8 cellular contexts compared by ENCODE assay signal in the genomic region with DNA sequence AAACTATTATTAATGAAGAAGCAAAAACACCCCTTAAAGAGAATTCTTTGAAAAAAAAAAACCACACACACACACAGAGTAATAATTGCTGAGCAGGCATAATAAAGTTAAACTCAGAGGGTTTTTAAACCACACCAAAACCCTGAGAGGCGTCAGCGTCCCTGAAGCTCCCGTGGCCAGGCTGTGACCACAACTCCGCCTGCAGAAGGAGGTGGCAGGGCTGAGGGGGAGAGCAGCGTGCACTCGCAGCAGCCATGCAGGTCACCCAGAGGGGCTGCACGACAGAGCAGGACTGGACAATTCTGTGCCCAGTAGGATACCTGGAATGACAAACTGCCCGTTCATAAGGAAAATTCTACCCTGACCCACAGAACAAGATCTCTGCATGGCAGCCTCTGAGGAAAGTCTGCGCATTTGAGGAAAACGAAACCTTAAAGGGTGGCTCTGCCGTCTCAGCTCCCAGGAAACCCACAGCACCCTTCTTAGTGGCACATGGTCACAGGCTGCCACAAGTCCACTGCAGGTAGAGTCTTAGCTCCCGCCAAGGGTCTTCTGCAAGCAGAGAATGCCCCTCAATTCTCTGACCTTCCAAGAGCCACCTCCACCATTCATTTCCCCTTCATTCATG.
DNase-seq lines count a peak whose midpoint lies in the region; ATAC-seq lines count a peak whose summit lies in the region.

No MANE protein-coding gene starts in this region.

- H3K4me3 ChIP-seq in endocrine pancreas (ENCODE audit: control insufficient read depth, insufficient read depth, low read length) (peak overlapping the region; percentile 19), rectal smooth muscle tissue (ENCODE audit: low read length) (peak overlapping the region; percentile 60)

- H3K9me3 ChIP-seq in endocrine pancreas (ENCODE audit: control insufficient read depth, low read length) = no peaks in the 10 kb centered on the region

- H3K27me3 ChIP-seq in endocrine pancreas (ENCODE audit: control insufficient read depth, insufficient read depth, low read length) (no peaks in the 10 kb centered on the region), rectal smooth muscle tissue (ENCODE audit: control insufficient read depth, insufficient read depth, low read length) (no peaks in the 10 kb centered on the region)

- DNase-seq in NCI-H2227 (lab: John Stamatoyannopoulos, UW; ENCODE audit: unreplicated experiment) (peak; percentile 16), NCI-H2227 treated with DMSO at 0.1 percent for 48 hours (lab: John Stamatoyannopoulos, UW) (no peak), T-helper 9 cell (peak; percentile 27), hepatic stellate cell (ENCODE audit: low spot score) (no peak)

- H3K9ac ChIP-seq in endocrine pancreas (ENCODE audit: control insufficient read depth, insufficient read depth, low read length) (no peak overlapping the region), rectal smooth muscle tissue (ENCODE audit: low read length) (no peak overlapping the region)

- H3K4me1 ChIP-seq in endocrine pancreas (ENCODE audit: control insufficient read depth, insufficient read depth, low read length) (no peaks in the 10 kb centered on the region), rectal smooth muscle tissue (ENCODE audit: control insufficient read depth, insufficient read depth, low read length) (peaks cover 17% of the 10 kb centered on the region)

- H3K36me3 ChIP-seq in endocrine pancreas (ENCODE audit: control insufficient read depth, insufficient read depth, low read length) (no peaks in the 10 kb centered on the region), rectal smooth muscle tissue (ENCODE audit: control insufficient read depth, insufficient read depth, low read length) (no peaks in the 10 kb centered on the region)

- peak overlapping the region; percentile 21 for H3K27ac ChIP-seq in rectal smooth muscle tissue (ENCODE audit: low read depth, low read length)

- ATAC-seq in GM19397 (IDR thresholded peaks at IDR 0.05; ENCODE audit: unreplicated experiment) (no peak), HG02973 (IDR thresholded peaks at IDR 0.05; ENCODE audit: unreplicated experiment) (no peak)

Comparison
In these comparisons a context has a peak if more than half of its experiments do, and no peak if none do; other contexts are left out.
1. DNase-seq: peak in NCI-H2227 (single experiment) and T-helper 9 cell (single experiment); none in NCI-H2227 treated with DMSO at 0.1 percent for 48 hours (single experiment) and hepatic stellate cell (single experiment).